ENCODE assay signal across 19 cellular contexts in the genomic region with DNA sequence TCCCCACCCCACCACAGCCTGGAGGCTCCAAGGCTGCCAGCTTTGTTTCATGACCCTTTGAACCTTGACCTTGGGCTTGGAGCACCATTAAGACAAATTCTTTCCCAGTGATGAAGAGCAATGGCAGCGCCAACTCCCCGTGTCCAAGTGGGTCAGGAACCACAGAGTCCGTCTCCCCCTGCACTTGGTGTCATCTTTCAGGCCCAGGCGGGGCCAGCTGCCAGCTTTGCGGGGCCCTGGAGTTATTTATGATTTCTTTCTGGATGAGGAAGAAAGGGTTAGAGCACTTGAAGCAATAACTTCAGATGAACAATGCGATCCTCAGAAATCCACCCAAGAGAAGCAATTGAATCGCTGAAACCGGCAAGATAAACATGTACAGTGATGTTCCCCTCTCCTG.
DNase-seq lines count a peak whose midpoint lies in the region; FAIRE-seq and TF ChIP-seq lines count a peak whose summit lies in the region.
"Had no signal": no experiment of that assay in that cellular context is flagged by ENCODE, and none has a peak within 500 bp of the region (broad histone marks: within the 10 kb centered on the region; RNA-seq: fewer than 3 reads in every experiment).

No MANE protein-coding gene starts in this region.

- H3K4me1 ChIP-seq in HEK293 (ENCODE audit: control insufficient read depth, insufficient read depth, low read length) (no peaks in the 10 kb centered on the region), neural progenitor cell (no peaks in the 10 kb centered on the region)
- H3K4me1 ChIP-seq: right atrium auricular region had no signal

- H3K36me3 Mint-ChIP-seq in neural progenitor cell, result peaks cover 5% of the 10 kb centered on the region

- H3K79me2 ChIP-seq in neural progenitor cell (ENCODE audit: low read depth), result no peaks in the 10 kb centered on the region

- no peaks in the 10 kb centered on the region for H3K27me3 Mint-ChIP-seq in neural progenitor cell (ENCODE audit: insufficient read depth, low read depth)

- no peak for FAIRE-seq in GM12891 (lab: Jason Lieb, UNC)
- FAIRE-seq: HepG2 had no signal

- H3K9me3 ChIP-seq in HEK293 (ENCODE audit: control insufficient read depth, insufficient read depth, low read depth, low read length) (no peaks in the 10 kb centered on the region), neural progenitor cell (ENCODE audit: low read depth) (no peaks in the 10 kb centered on the region)

- no peak for TF ChIP-seq CTCF in AG09319 (IDR thresholded peaks at IDR 0.05; ENCODE audit: low read depth, low read length)
- TF ChIP-seq CTCF in HEK293 (tag by site-specific recombination; IDR thresholded peaks at IDR 0.05), result no peak
- no peak for TF ChIP-seq CTCF in neural progenitor cell (IDR thresholded peaks at IDR 0.05)

- no peak overlapping the region for H2AFZ ChIP-seq in neural progenitor cell (replicated peaks)

- H3K4me1 Mint-ChIP-seq in neural progenitor cell, result peaks cover 28% of the 10 kb centered on the region
- H3K4me1 Mint-ChIP-seq: endodermal cell had no signal

- H3K36me3 ChIP-seq in HEK293 (ENCODE audit: control insufficient read depth in 2 of 2, insufficient read depth in 1 of 2, low read length in 2 of 2), result no peaks in the 10 kb centered on the region
- no peaks in the 10 kb centered on the region for H3K36me3 ChIP-seq in neural progenitor cell
- H3K36me3 ChIP-seq: gastroesophageal sphincter, right atrium auricular region had no signal

- H3K27me3 ChIP-seq in neural progenitor cell, result no peaks in the 10 kb centered on the region
- H3K27me3 ChIP-seq: right atrium auricular region had no signal

- no peak overlapping the region for H3K4me3 Mint-ChIP-seq in neural progenitor cell
- H3K4me3 Mint-ChIP-seq: endodermal cell, neural crest cell had no signal

- POLR2A ChIA-PET in HEK293 (lab: Yijun Ruan, JAX), result no interaction called here

- peaks cover 7% of the 10 kb centered on the region for H4K20me1 ChIP-seq in neural progenitor cell (ENCODE audit: low read depth)

- TF ChIP-seq POLR2A in GM12891 (IDR thresholded peaks at IDR 0.05; ENCODE audit: low read depth, low read length), result no peak

- H3K27ac ChIP-seq in HEK293 (ENCODE audit: extremely low read depth, low read depth, low read length), result no peak overlapping the region
- no peak overlapping the region for H3K27ac ChIP-seq in neural progenitor cell
- H3K27ac ChIP-seq: gastroesophageal sphincter, right atrium auricular region had no signal

- DNase-seq in AG09319 (ENCODE audit: extremely low read depth, low read depth) (peak; percentile 58), dedifferentiated amniotic fluid mesenchymal stem cell (ENCODE audit: extremely low spot score) (peak; percentile 22), neural progenitor cell (ENCODE audit: low spot score) (no peak), NCI-H2227 (lab: John Stamatoyannopoulos, UW; ENCODE audit: unreplicated experiment) (no peak), GM12891 (ENCODE audit: insufficient read length, low spot score) (no peak), NCI-H2081 (lab: John Stamatoyannopoulos, UW) (no peak), kidney tubule cell (ENCODE audit: low spot score) (no peak)
- DNase-seq: activated effector memory CD4-positive, alpha-beta T cell treated with Interleukin-2 at 50 U/mL for 16 hours; AML-193; amygdala; endodermal cell; NCI-H2171 treated with DMSO at 0.1 percent for 48 hours; NK-92 treated with Interleukin-12 subunit alpha and Interleukin-12 subunit beta, amount 100 ng/mL, for 24 hours; T-helper 1 cell had no signal

- H3K9me3 Mint-ChIP-seq in neural progenitor cell, result peaks cover 2% of the 10 kb centered on the region
- H3K9me3 Mint-ChIP-seq: endodermal cell, neural crest cell had no signal

- H3K4me2 ChIP-seq in neural progenitor cell, result no peak overlapping the region

- H3K27ac Mint-ChIP-seq in neural progenitor cell, result peak overlapping the region; percentile 25
- H3K27ac Mint-ChIP-seq: endodermal cell had no signal

- CTCF ChIA-PET in HEK293 (lab: Yijun Ruan, JAX), result interaction anchor here (0.6 to 4.9 kb wide), 4 partner anchors 10 to 631 kb away, joined by 3 to 28 read pairs (median 3); no protein-coding TSS in a partner anchor

- no peak overlapping the region for H3K4me3 ChIP-seq in HEK293 (ENCODE audit: low read depth, low read length)
- H3K4me3 ChIP-seq in neural progenitor cell, result no peak overlapping the region
- H3K4me3 ChIP-seq: gastroesophageal sphincter, right atrium auricular region had no signal

- no peak overlapping the region for H3K9ac ChIP-seq in neural progenitor cell

- H3F3A ChIP-seq in neural progenitor cell (ENCODE audit: low read depth), result no peaks in the 10 kb centered on the region

TF ChIP-seq in HEK293, 187 proteins besides CTCF, POLR2A, EP300 and RAD21 (continues in another document):
- TF ChIP-seq GLI4 (tag by site-specific recombination; IDR thresholded peaks at IDR 0.05) (no peak), BCL11A (tag by site-specific recombination; IDR thresholded peaks at IDR 0.05; ENCODE audit: low read depth) (peak; percentile 32; the same call in 1 of the 2 replicates)
- TF ChIP-seq, protein P1, sequence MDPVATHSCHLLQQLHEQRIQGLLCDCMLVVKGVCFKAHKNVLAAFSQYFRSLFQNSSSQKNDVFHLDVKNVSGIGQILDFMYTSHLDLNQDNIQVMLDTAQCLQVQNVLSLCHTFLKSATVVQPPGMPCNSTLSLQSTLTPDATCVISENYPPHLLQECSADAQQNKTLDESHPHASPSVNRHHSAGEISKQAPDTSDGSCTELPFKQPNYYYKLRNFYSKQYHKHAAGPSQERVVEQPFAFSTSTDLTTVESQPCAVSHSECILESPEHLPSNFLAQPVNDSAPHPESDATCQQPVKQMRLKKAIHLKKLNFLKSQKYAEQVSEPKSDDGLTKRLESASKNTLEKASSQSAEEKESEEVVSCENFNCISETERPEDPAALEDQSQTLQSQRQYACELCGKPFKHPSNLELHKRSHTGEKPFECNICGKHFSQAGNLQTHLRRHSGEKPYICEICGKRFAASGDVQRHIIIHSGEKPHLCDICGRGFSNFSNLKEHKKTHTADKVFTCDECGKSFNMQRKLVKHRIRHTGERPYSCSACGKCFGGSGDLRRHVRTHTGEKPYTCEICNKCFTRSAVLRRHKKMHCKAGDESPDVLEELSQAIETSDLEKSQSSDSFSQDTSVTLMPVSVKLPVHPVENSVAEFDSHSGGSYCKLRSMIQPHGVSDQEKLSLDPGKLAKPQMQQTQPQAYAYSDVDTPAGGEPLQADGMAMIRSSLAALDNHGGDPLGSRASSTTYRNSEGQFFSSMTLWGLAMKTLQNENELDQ (tag by site-specific recombination; IDR thresholded peaks at IDR 0.05; ENCODE audit: low read depth), result no peak
- TF ChIP-seq, protein P2, sequence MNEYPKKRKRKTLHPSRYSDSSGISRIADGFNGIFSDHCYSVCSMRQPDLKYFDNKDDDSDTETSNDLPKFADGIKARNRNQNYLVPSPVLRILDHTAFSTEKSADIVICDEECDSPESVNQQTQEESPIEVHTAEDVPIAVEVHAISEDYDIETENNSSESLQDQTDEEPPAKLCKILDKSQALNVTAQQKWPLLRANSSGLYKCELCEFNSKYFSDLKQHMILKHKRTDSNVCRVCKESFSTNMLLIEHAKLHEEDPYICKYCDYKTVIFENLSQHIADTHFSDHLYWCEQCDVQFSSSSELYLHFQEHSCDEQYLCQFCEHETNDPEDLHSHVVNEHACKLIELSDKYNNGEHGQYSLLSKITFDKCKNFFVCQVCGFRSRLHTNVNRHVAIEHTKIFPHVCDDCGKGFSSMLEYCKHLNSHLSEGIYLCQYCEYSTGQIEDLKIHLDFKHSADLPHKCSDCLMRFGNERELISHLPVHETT (tag by site-specific recombination; IDR thresholded peaks at IDR 0.05), result no peak

TF ChIP-seq in GM12891, 5 proteins besides CTCF, POLR2A, EP300 and RAD21:
- no peak for TF ChIP-seq POU2F2 (IDR thresholded peaks at IDR 0.05; ENCODE audit: low read depth, low read length)
- TF ChIP-seq TAF1 (IDR thresholded peaks at IDR 0.05; ENCODE audit: low read depth, low read length), result no peak
- no peak for TF ChIP-seq PAX5 (IDR thresholded peaks at IDR 0.05; ENCODE audit: insufficient read depth, low read length, severe bottlenecking)
- no peak for TF ChIP-seq POLR2AphosphoS5 (IDR thresholded peaks at IDR 0.05; ENCODE audit: low read depth, low read length)
- TF ChIP-seq SPI1 (IDR thresholded peaks at IDR 0.05; ENCODE audit: low read depth, low read length), result no peak

Comparison
In these comparisons a context has a peak if more than half of its experiments do, and no peak if none do; other contexts are left out.
1. DNase-seq: peak in AG09319 (single experiment) and dedifferentiated amniotic fluid mesenchymal stem cell (single experiment); none in neural progenitor cell (single experiment), NCI-H2227 (single experiment), GM12891 (single experiment), NCI-H2081 (0 of 2) and kidney tubule cell (single experiment).